Comparison of ENCODE assay signal across 22 cellular contexts in the genomic region with DNA sequence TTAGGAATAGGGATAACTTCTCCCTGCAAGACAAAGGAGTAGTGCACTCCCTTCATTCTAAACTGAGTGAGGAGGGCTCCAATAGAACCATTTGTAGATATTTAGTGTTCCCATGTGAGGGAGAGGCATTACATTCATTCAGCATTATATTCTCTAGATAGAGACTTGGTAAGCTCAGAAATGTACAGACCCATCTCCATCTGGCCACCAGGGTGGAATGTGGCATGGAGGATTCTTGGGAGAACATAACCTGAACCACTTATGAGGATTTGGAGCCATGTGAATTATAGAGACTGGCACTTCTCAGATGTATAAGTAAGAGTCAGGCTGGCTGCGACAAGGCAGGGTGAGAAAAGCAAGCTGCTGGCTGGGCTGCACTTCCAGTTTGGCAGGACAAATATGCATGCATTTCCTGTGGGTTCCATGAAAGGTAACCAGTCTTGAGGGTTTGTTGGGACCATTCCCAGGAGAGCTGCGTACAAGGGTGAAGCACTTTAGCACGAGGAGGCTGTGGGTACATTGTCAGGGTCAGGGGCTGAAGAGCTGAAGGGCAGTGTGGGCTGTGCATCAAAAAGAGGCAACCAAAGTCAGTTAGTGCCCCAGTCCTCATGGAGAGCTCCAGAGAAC. TPM values are rescaled to one million over a fixed set of nuclear protein-coding genes. Genes with fewer than 3 reads are reported as not detected.
DNase-seq lines count a peak whose midpoint lies in the region; ATAC-seq and TF ChIP-seq lines count a peak whose summit lies in the region.
"Had no signal": no experiment of that assay in that cellular context is flagged by ENCODE, and none has a peak within 500 bp of the region (broad histone marks: within the 10 kb centered on the region; RNA-seq: fewer than 3 reads in every experiment).

No MANE protein-coding gene starts in this region.

- H3K9ac ChIP-seq in neuronal stem cell (ENCODE audit: low read depth, low read length, poor library complexity) = no peak overlapping the region
- H3K9ac ChIP-seq: parathyroid adenoma had no signal

- no peak overlapping the region for H3K18ac ChIP-seq in neuronal stem cell (ENCODE audit: low read length)

- H3K4me1 ChIP-seq in foreskin keratinocyte (no peaks in the 10 kb centered on the region), neuronal stem cell (ENCODE audit: control insufficient read depth in 2 of 2, insufficient read depth in 1 of 2, low read depth in 1 of 2, low read length in 2 of 2) (no peaks in the 10 kb centered on the region), BE2C (no peaks in the 10 kb centered on the region)
- H3K4me1 ChIP-seq: parathyroid adenoma, SJCRH30 had no signal

- WGBS in neuronal stem cell (ENCODE audit: extremely low coverage in 2 of 2, insufficient read length in 2 of 2, insufficient replicate concordance in 1 of 2), 2 donors = no CpG with 5 or more reads among the region's 3 CpGs

- no peak overlapping the region for H3K14ac ChIP-seq in neuronal stem cell (ENCODE audit: low read length)

- TF ChIP-seq CTCF in foreskin keratinocyte (conservative IDR thresholded peaks at IDR 0.05) (no peak), BE2C (IDR thresholded peaks at IDR 0.05; ENCODE audit: low read depth, low read length) (no peak)

- no peak overlapping the region for H2BK5ac ChIP-seq in neuronal stem cell (ENCODE audit: low read length)

- peaks cover 20% of the 10 kb centered on the region for H3K4me1 Mint-ChIP-seq in activated CD4-positive, alpha-beta T cell treated with anti-CD3 and anti-CD28 coated beads, Interleukin-2, amount 10 ng/mL, durations not matched to agents 7 days and 5 days
- peaks cover 21% of the 10 kb centered on the region for H3K4me1 Mint-ChIP-seq in activated T-helper 17 cell treated with anti-CD3 and anti-CD28 coated beads, Interleukin-2, amount 50 U/mL, for 72 hours
- H3K4me1 Mint-ChIP-seq in activated naive CD4-positive, alpha-beta T cell treated with anti-CD3 and anti-CD28 coated beads, Interleukin-2, amount 10 ng/mL, durations not matched to agents 7 days and 5 days = peaks cover 12% of the 10 kb centered on the region

- H3K23ac ChIP-seq in neuronal stem cell (ENCODE audit: low read depth, low read length, poor library complexity) = no peak overlapping the region

- H2BK15ac ChIP-seq in neuronal stem cell (ENCODE audit: low read length) = no peak overlapping the region

- H3K4ac ChIP-seq in neuronal stem cell (ENCODE audit: low read length) = no peak overlapping the region

- H3K27me3 Mint-ChIP-seq in activated CD4-positive, alpha-beta T cell treated with anti-CD3 and anti-CD28 coated beads, Interleukin-2, amount 10 ng/mL, durations not matched to agents 7 days and 5 days = no peaks in the 10 kb centered on the region
- H3K27me3 Mint-ChIP-seq in activated T-helper 17 cell treated with anti-CD3 and anti-CD28 coated beads, Interleukin-2, amount 50 U/mL, for 72 hours = no peaks in the 10 kb centered on the region
- H3K27me3 Mint-ChIP-seq in activated naive CD4-positive, alpha-beta T cell treated with anti-CD3 and anti-CD28 coated beads, Interleukin-2, amount 10 ng/mL, durations not matched to agents 7 days and 5 days = no peaks in the 10 kb centered on the region
- H3K27me3 Mint-ChIP-seq: activated B cell treated with CpG ODN at 0.5 μM for 24 hours had no signal

- no peak overlapping the region for H3K4me3 Mint-ChIP-seq in activated CD4-positive, alpha-beta T cell treated with anti-CD3 and anti-CD28 coated beads, Interleukin-2, amount 10 ng/mL, durations not matched to agents 7 days and 5 days
- no peak overlapping the region for H3K4me3 Mint-ChIP-seq in activated T-helper 17 cell treated with anti-CD3 and anti-CD28 coated beads, Interleukin-2, amount 50 U/mL, for 72 hours
- no peak overlapping the region for H3K4me3 Mint-ChIP-seq in activated naive CD4-positive, alpha-beta T cell treated with anti-CD3 and anti-CD28 coated beads, Interleukin-2, amount 10 ng/mL, durations not matched to agents 7 days and 5 days
- H3K4me3 Mint-ChIP-seq: activated B cell treated with CpG ODN at 0.5 μM for 24 hours had no signal

- no peak overlapping the region for H2AK5ac ChIP-seq in neuronal stem cell (ENCODE audit: low read depth, low read length)

- H3K27ac ChIP-seq in foreskin keratinocyte (no peak overlapping the region), neuronal stem cell (replicated peaks; ENCODE audit: low read length) (no peak overlapping the region)
- H3K27ac ChIP-seq: adrenal gland, cardiac muscle cell, HL-60, parathyroid adenoma, SJCRH30 had no signal

- H3K36me3 Mint-ChIP-seq in activated CD4-positive, alpha-beta T cell treated with anti-CD3 and anti-CD28 coated beads, Interleukin-2, amount 10 ng/mL, durations not matched to agents 7 days and 5 days (ENCODE audit: low read depth) = peaks cover 40% of the 10 kb centered on the region
- peaks cover 90% of the 10 kb centered on the region for H3K36me3 Mint-ChIP-seq in activated T-helper 17 cell treated with anti-CD3 and anti-CD28 coated beads, Interleukin-2, amount 50 U/mL, for 72 hours (ENCODE audit: low read depth)
- H3K36me3 Mint-ChIP-seq in activated naive CD4-positive, alpha-beta T cell treated with anti-CD3 and anti-CD28 coated beads, Interleukin-2, amount 10 ng/mL, durations not matched to agents 7 days and 5 days = peaks cover 43% of the 10 kb centered on the region

- H3K36me3 ChIP-seq in neuronal stem cell (replicated peaks in 1 of 2; ENCODE audit: control insufficient read depth in 2 of 2, insufficient read depth in 2 of 2, low read length in 2 of 2) = peaks cover 12 to 81% of the 10 kb centered on the region in 2 donors
- H3K36me3 ChIP-seq in BE2C = peaks cover under 1% of the 10 kb centered on the region; the same call in 1 of the 2 replicates

- H2BK120ac ChIP-seq in neuronal stem cell (ENCODE audit: low read depth, low read length) = no peak overlapping the region

- H3K27ac Mint-ChIP-seq in activated CD4-positive, alpha-beta T cell treated with anti-CD3 and anti-CD28 coated beads, Interleukin-2, amount 10 ng/mL, durations not matched to agents 7 days and 5 days = peak overlapping the region; percentile 43
- H3K27ac Mint-ChIP-seq in activated T-helper 17 cell treated with anti-CD3 and anti-CD28 coated beads, Interleukin-2, amount 50 U/mL, for 72 hours = peak overlapping the region; percentile 15
- no peak overlapping the region for H3K27ac Mint-ChIP-seq in activated naive CD4-positive, alpha-beta T cell treated with anti-CD3 and anti-CD28 coated beads, Interleukin-2, amount 10 ng/mL, durations not matched to agents 7 days and 5 days
- H3K27ac Mint-ChIP-seq: activated B cell treated with CpG ODN at 0.5 μM for 24 hours had no signal

- H2AFZ ChIP-seq in neuronal stem cell (ENCODE audit: low read length) = no peak overlapping the region
- H2AFZ ChIP-seq: parathyroid adenoma had no signal

- no peaks in the 10 kb centered on the region for H3K79me1 ChIP-seq in neuronal stem cell (ENCODE audit: low read depth, low read length)

- H3K4me2 ChIP-seq in neuronal stem cell (ENCODE audit: insufficient read depth, low read length, poor library complexity, severe bottlenecking) = peak overlapping the region; percentile 3

- CTCF ChIA-PET in activated CD4-positive, alpha-beta T cell treated with anti-CD3 and anti-CD28 coated beads, Interleukin-2, amount 10 ng/mL, durations not matched to agents 7 days and 5 days (lab: Charles Lee) = interaction anchor here (0.6 to 2.6 kb wide), 8 partner anchors 10 to 112 kb away, joined by 3 to 9 read pairs (median 4); partner anchors contain the start of genes ILK, MRPL17 and TAF10
- CTCF ChIA-PET in activated naive CD4-positive, alpha-beta T cell treated with anti-CD3 and anti-CD28 coated beads, Interleukin-2, amount 10 ng/mL, durations not matched to agents 7 days and 5 days (lab: Charles Lee) = interaction anchor here (1.1 to 2.4 kb wide), 4 partner anchors 10 to 113 kb away, joined by 3 to 9 read pairs (median 4); partner anchors contain the start of genes ARFIP2, MRPL17 and TIMM10B

- H3K4me3 ChIP-seq in neuronal stem cell (ENCODE audit: low read length in 2 of 2) = no peak overlapping the region
- H3K4me3 ChIP-seq in BE2C (ENCODE audit: low read depth, low read length) = no peak overlapping the region
- H3K4me3 ChIP-seq: adrenal gland, cardiac muscle cell, SJCRH30 had no signal

- H4K8ac ChIP-seq in neuronal stem cell (ENCODE audit: low read depth, low read length) = no peak overlapping the region

- H2BK12ac ChIP-seq in neuronal stem cell (ENCODE audit: low read length) = no peak overlapping the region

- ATAC-seq in activated T-helper 17 cell treated with anti-CD3 and anti-CD28 coated beads, Interleukin-2, amount 50 U/mL, for 72 hours (replicated peaks) = no peak
- ATAC-seq in foreskin keratinocyte = peak; percentile 21
- ATAC-seq in GM18861 (IDR thresholded peaks at IDR 0.05; ENCODE audit: unreplicated experiment) = no peak
- ATAC-seq: PC-3 had no signal

- H4K91ac ChIP-seq in neuronal stem cell (ENCODE audit: low read depth, low read length, poor library complexity) = no peak overlapping the region

- no peaks in the 10 kb centered on the region for H3K9me3 Mint-ChIP-seq in activated CD4-positive, alpha-beta T cell treated with anti-CD3 and anti-CD28 coated beads, Interleukin-2, amount 10 ng/mL, durations not matched to agents 7 days and 5 days
- no peaks in the 10 kb centered on the region for H3K9me3 Mint-ChIP-seq in activated T-helper 17 cell treated with anti-CD3 and anti-CD28 coated beads, Interleukin-2, amount 50 U/mL, for 72 hours
- H3K9me3 Mint-ChIP-seq in activated naive CD4-positive, alpha-beta T cell treated with anti-CD3 and anti-CD28 coated beads, Interleukin-2, amount 10 ng/mL, durations not matched to agents 7 days and 5 days = no peaks in the 10 kb centered on the region
- H3K9me3 Mint-ChIP-seq: activated B cell treated with CpG ODN at 0.5 μM for 24 hours had no signal

- DNase-seq in activated CD4-positive, alpha-beta T cell treated with anti-CD3 and anti-CD28 coated beads, Interleukin-2, amount 10 ng/mL, durations not matched to agents 7 days and 5 days = no peak
- no peak for DNase-seq in activated CD4-positive, alpha-beta T cell treated with anti-CD3 and anti-CD28 coated beads for 1 hour
- no peak for DNase-seq in foreskin keratinocyte
- DNase-seq in neuronal stem cell (ENCODE audit: low spot score) = no peak
- DNase-seq in activated naive CD4-positive, alpha-beta T cell treated with anti-CD3 and anti-CD28 coated beads, Interleukin-2, amount 10 ng/mL, durations not matched to agents 7 days and 5 days = no peak
- no peak for DNase-seq in BE2C
- DNase-seq: activated B cell treated with CpG ODN at 0.5 μM for 24 hours; activated effector memory CD4-positive, alpha-beta T cell treated with Interleukin-2 at 50 U/mL for 16 hours; adrenal gland; C1 segment of cervical spinal cord; DMS 273 treated with DMSO at 0.1 percent for 48 hours; effector memory CD4-positive, alpha-beta T cell; HCEC 1CT; mammary epithelial cell; NCI-H345; PC-3; SJCRH30 had no signal

- H3K27me3 ChIP-seq in foreskin keratinocyte (no peaks in the 10 kb centered on the region), neuronal stem cell (ENCODE audit: control insufficient read depth in 3 of 3, insufficient read depth in 3 of 3, low read depth in 1 of 3, low read length in 3 of 3) (no peaks in the 10 kb centered on the region), BE2C (no peaks in the 10 kb centered on the region)
- H3K27me3 ChIP-seq: adrenal gland, cardiac muscle cell, SJCRH30 had no signal

- H3K9me3 ChIP-seq in neuronal stem cell (replicated peaks in 1 of 2; ENCODE audit: control insufficient read depth in 2 of 2, insufficient read depth in 1 of 2, low read depth in 1 of 2, low read length in 2 of 2) (no peaks in the 10 kb centered on the region), BE2C (no peaks in the 10 kb centered on the region)
- H3K9me3 ChIP-seq: adrenal gland, SJCRH30 had no signal

- POLR2A ChIA-PET in activated CD4-positive, alpha-beta T cell treated with anti-CD3 and anti-CD28 coated beads, Interleukin-2, amount 10 ng/mL, durations not matched to agents 7 days and 5 days (lab: Charles Lee) = no interaction called here

RNA-seq across cellular contexts. Expression of gene RRP8, which starts 9.2 kb away (rescaled TPM):
- total RNA-seq in activated CD4-positive, alpha-beta T cell treated with anti-CD3 and anti-CD28 coated beads, Interleukin-2, amount 10 ng/mL, durations not matched to agents 7 days and 5 days = 10 to 100 TPM; 23.0 to 27.1 TPM
- total RNA-seq in activated T-helper 17 cell treated with anti-CD3 and anti-CD28 coated beads, Interleukin-2, amount 50 U/mL, for 72 hours = 10 to 100 TPM; 27.2 to 31.9 TPM
- total RNA-seq in foreskin keratinocyte = 25.0 and 26.1 TPM in 2 replicates
- 30.4 and 34.6 TPM in 2 replicates for polyA plus RNA-seq in foreskin keratinocyte
- 19.8 TPM for polyA plus RNA-seq in neuronal stem cell (2013, experiment 1 of 2)
- 18.9 TPM for polyA plus RNA-seq in neuronal stem cell (2013, experiment 2 of 2)
- polyA plus RNA-seq in BE2C (2012; ENCODE audit: insufficient read depth, insufficient read length, low read depth) = 30.2 TPM

RNA-seq across cellular contexts. Expression of gene ILK, which starts 9.3 kb away (rescaled TPM):
- 100 to 1,000 TPM; 155 to 163 TPM for total RNA-seq in activated CD4-positive, alpha-beta T cell treated with anti-CD3 and anti-CD28 coated beads, Interleukin-2, amount 10 ng/mL, durations not matched to agents 7 days and 5 days
- 100 to 1,000 TPM in 1 of 2 donors, 10 to 100 TPM in 1; 85.0 to 113 TPM for total RNA-seq in activated T-helper 17 cell treated with anti-CD3 and anti-CD28 coated beads, Interleukin-2, amount 50 U/mL, for 72 hours
- total RNA-seq in foreskin keratinocyte = 143 and 151 TPM in 2 replicates
- polyA plus RNA-seq in foreskin keratinocyte = 143 and 150 TPM in 2 replicates
- polyA plus RNA-seq in neuronal stem cell (2013, experiment 1 of 2) = 96.9 TPM
- 95.8 TPM for polyA plus RNA-seq in neuronal stem cell (2013, experiment 2 of 2)
- 155 TPM for polyA plus RNA-seq in BE2C (2012; ENCODE audit: insufficient read depth, insufficient read length, low read depth)

RNA-seq across cellular contexts. Expression of gene TAF10, which starts 17.8 kb away (rescaled TPM):
- 100 to 1,000 TPM; 138 to 156 TPM for total RNA-seq in activated CD4-positive, alpha-beta T cell treated with anti-CD3 and anti-CD28 coated beads, Interleukin-2, amount 10 ng/mL, durations not matched to agents 7 days and 5 days
- total RNA-seq in activated T-helper 17 cell treated with anti-CD3 and anti-CD28 coated beads, Interleukin-2, amount 50 U/mL, for 72 hours = 100 to 1,000 TPM in 1 of 2 donors, 10 to 100 TPM in 1; 82.2 to 106 TPM
- total RNA-seq in foreskin keratinocyte = 152 and 171 TPM in 2 replicates
- polyA plus RNA-seq in foreskin keratinocyte = 195 and 218 TPM in 2 replicates
- polyA plus RNA-seq in neuronal stem cell (2013, experiment 1 of 2) = 283 TPM
- polyA plus RNA-seq in neuronal stem cell (2013, experiment 2 of 2) = 282 TPM
- polyA plus RNA-seq in BE2C (2012; ENCODE audit: insufficient read depth, insufficient read length, low read depth) = 218 TPM

RNA-seq across cellular contexts. Expression of gene TPP1, which starts 25.0 kb away (rescaled TPM):
- 100 to 1,000 TPM in 1 of 2 experiments, 10 to 100 TPM in 1; 90.1 to 105 TPM for total RNA-seq in activated CD4-positive, alpha-beta T cell treated with anti-CD3 and anti-CD28 coated beads, Interleukin-2, amount 10 ng/mL, durations not matched to agents 7 days and 5 days
- total RNA-seq in activated T-helper 17 cell treated with anti-CD3 and anti-CD28 coated beads, Interleukin-2, amount 50 U/mL, for 72 hours = 100 to 1,000 TPM in 1 of 2 donors, 10 to 100 TPM in 1; 75.7 to 172 TPM
- total RNA-seq in foreskin keratinocyte = 36.3 and 43.3 TPM in 2 replicates
- polyA plus RNA-seq in foreskin keratinocyte = 33.0 and 33.1 TPM in 2 replicates
- polyA plus RNA-seq in neuronal stem cell (2013, experiment 1 of 2) = 47.2 TPM
- polyA plus RNA-seq in neuronal stem cell (2013, experiment 2 of 2) = 47.6 TPM
- polyA plus RNA-seq in BE2C (2012; ENCODE audit: insufficient read depth, insufficient read length, low read depth) = 27.2 TPM
